Comparison of ENCODE assay signal across 25 cellular contexts in genomic region chr4:71863457-71863856, GRCh38.
A peak's percentile ranks its signal among the peaks of the same experiment; 100 is the strongest.
DNase-seq lines count a peak whose midpoint lies in the region; ATAC-seq, FAIRE-seq and TF ChIP-seq lines count a peak whose summit lies in the region.
"Had no signal": no experiment of that assay in that cellular context is flagged by ENCODE, and none has a peak within 500 bp of the region (broad histone marks: within the 10 kb centered on the region; RNA-seq: fewer than 3 reads in every experiment).

No MANE protein-coding gene starts in this region.

- H3K27me3 ChIP-seq in HepG2 (ENCODE audit: control insufficient read depth in 1 of 2, insufficient read depth in 2 of 2, low read length in 2 of 2) (no peaks in the 10 kb centered on the region), right lobe of liver (no peaks in the 10 kb centered on the region), bronchial epithelial cell (ENCODE audit: control insufficient read depth, insufficient read depth, low read length) (no peaks in the 10 kb centered on the region)
- H3K27me3 ChIP-seq: BLaER1 treated with 17β-estradiol and CSF1 and Interleukin-3, amounts not matched to agents 10 nM and 100 nM had no signal

- no peaks in the 10 kb centered on the region for H4K20me1 ChIP-seq in HepG2 (ENCODE audit: insufficient read depth, low read length)
- H4K20me1 ChIP-seq: BLaER1 treated with 17β-estradiol and CSF1 and Interleukin-3, amounts not matched to agents 10 nM and 100 nM had no signal

- H3K27ac ChIP-seq in HepG2 (ENCODE audit: extremely low read length, insufficient read depth, low read length) (no peak overlapping the region), right lobe of liver (no peak overlapping the region)
- H3K27ac ChIP-seq: 22Rv1; A549; BLaER1 treated with 17β-estradiol and CSF1 and Interleukin-3, amounts not matched to agents 10 nM and 100 nM; C4-2B had no signal

- H3K36me3 ChIP-seq in HepG2 (replicated peaks in 1 of 2; ENCODE audit: control insufficient read depth in 1 of 2, insufficient read depth in 2 of 2, low read length in 2 of 2) (no peaks in the 10 kb centered on the region), right lobe of liver (no peaks in the 10 kb centered on the region), bronchial epithelial cell (ENCODE audit: control insufficient read depth, insufficient read depth, low read length) (no peaks in the 10 kb centered on the region)
- H3K36me3 ChIP-seq: BLaER1 treated with 17β-estradiol and CSF1 and Interleukin-3, amounts not matched to agents 10 nM and 100 nM had no signal

- no peak overlapping the region for H3K9ac ChIP-seq in HepG2 (ENCODE audit: insufficient read depth, low read depth, low read length)
- H3K9ac ChIP-seq: BLaER1 treated with 17β-estradiol and CSF1 and Interleukin-3, amounts not matched to agents 10 nM and 100 nM had no signal

- POLR2A ChIA-PET in HepG2 (lab: Yijun Ruan, JAX): no interaction called here

- no peak for TF ChIP-seq CTCF in HepG2 (CRISPR knock-in tag; IDR thresholded peaks at IDR 0.05)
- TF ChIP-seq CTCF in right lobe of liver (IDR thresholded peaks at IDR 0.05): no peak
- no peak for TF ChIP-seq CTCF in bronchial epithelial cell (IDR thresholded peaks at IDR 0.05; ENCODE audit: insufficient read depth, low read length, severe bottlenecking)

- no CpG with 5 or more reads among the region's 3 CpGs for WGBS in HepG2 (ENCODE audit: low lambda C conversion rate)
- WGBS in right lobe of liver (ENCODE audit: insufficient coverage, low coverage, low lambda C conversion rate, missing lambda C conversion rate): 94% methylated on average over 3 of the region's 3 CpGs

- TF ChIP-seq EP300 in HepG2 (IDR thresholded peaks at IDR 0.05; ENCODE audit: low read depth in 2 of 2, low read length in 2 of 2) (no peak), HepG2 (CRISPR knock-in tag; IDR thresholded peaks at IDR 0.05; ENCODE audit: borderline replicate concordance) (no peak)

- FAIRE-seq in HepG2 (lab: Jason Lieb, UNC) (no peak), bronchial epithelial cell (lab: Jason Lieb, UNC) (peak; percentile 36), urothelium cell line (lab: Jason Lieb, UNC) (peak; percentile 5)
- FAIRE-seq: A549, GM12878, GM12892, GM18507 had no signal

- in situ Hi-C loops in HepG2 (cut with HindIII; ENCODE audit: extremely low pct_ligation_motif_present, low pct_unique_long_range_greater_than_20kb): no loop called here

- H3K4me2 ChIP-seq in HepG2 (ENCODE audit: low read depth, low read length): no peak overlapping the region
- H3K4me2 ChIP-seq: A549; BLaER1 treated with 17β-estradiol and CSF1 and Interleukin-3, amounts not matched to agents 10 nM and 100 nM had no signal

- H3K4me1 ChIP-seq in HepG2 (ENCODE audit: insufficient read depth, low read length) (no peaks in the 10 kb centered on the region), right lobe of liver (no peaks in the 10 kb centered on the region)
- H3K4me1 ChIP-seq: A549, Caco-2 had no signal

- ATAC-seq in HepG2 (no peak), right lobe of liver (no peak)
- ATAC-seq: A549; CD8-positive, alpha-beta T cell; GM12878 had no signal

- intact Hi-C loops in HepG2 (cut with micrococcal nuclease; ENCODE audit: unreplicated experiment) (no loop called here), right lobe of liver (cut with DNase I) (no loop called here)

- H2AFZ ChIP-seq in HepG2 (ENCODE audit: low read length): no peak overlapping the region

- no peaks in the 10 kb centered on the region for H3K79me2 ChIP-seq in HepG2 (ENCODE audit: insufficient read depth, low read length)

- H3K4me3 ChIP-seq in HepG2 (replicated peaks in 1 of 3; ENCODE audit: insufficient read depth in 1 of 3, low read depth in 2 of 3, low read length in 3 of 3) (no peak overlapping the region), right lobe of liver (no peak overlapping the region), bronchial epithelial cell (ENCODE audit: low read depth, low read length) (no peak overlapping the region)
- H3K4me3 ChIP-seq: A549; BLaER1 treated with 17β-estradiol and CSF1 and Interleukin-3, amounts not matched to agents 10 nM and 100 nM; GM12878 had no signal

- no peak for DNase-seq in HepG2 (ENCODE audit: low spot score)
- no peak for DNase-seq in right lobe of liver
- no peak for DNase-seq in bronchial epithelial cell (ENCODE audit: low read depth)
- no peak for DNase-seq in urothelium cell line (ENCODE audit: low spot score)
- DNase-seq in central memory CD4-positive, alpha-beta T cell: no peak
- DNase-seq in iPS-NIHi11 (ENCODE audit: low spot score): no peak
- DNase-seq: AML-193; Caco-2; Calu3; CD4-positive, alpha-beta T cell; CD8-positive, alpha-beta T cell; DMS 273 treated with DMSO at 0.1 percent for 48 hours; DMS153; DMS53; DMS79; DND-41; EL; GDM1 had no signal

- CTCF ChIA-PET in HepG2 (lab: Yijun Ruan, JAX; ENCODE audit: low intra/inter-chr PET ratio, low total read pairs): no interaction called here

- TF ChIP-seq RAD21 in HepG2 (CRISPR knock-in tag; IDR thresholded peaks at IDR 0.05): no peak

- no TSS peak for BruUV-seq in HepG2 (replicated peaks; lab: Mats Ljungman, UMichigan)

- no peak for TF ChIP-seq POLR2A in HepG2 (IDR thresholded peaks at IDR 0.05; ENCODE audit: insufficient read depth in 1 of 2, low read depth in 2 of 2, low read length in 2 of 2)
- no peak for TF ChIP-seq POLR2A in right lobe of liver (IDR thresholded peaks at IDR 0.05)

- H3K9me3 ChIP-seq in HepG2 (ENCODE audit: low read length) (peaks cover 84% of the 10 kb centered on the region), right lobe of liver (peaks cover 0 to 6% (median 0%) of the 10 kb centered on the region in 4 donors)
- H3K9me3 ChIP-seq: A549 had no signal

TF ChIP-seq in HepG2, 621 proteins besides CTCF, POLR2A, EP300 and RAD21:
- TF ChIP-seq ZSCAN31 (CRISPR knock-in tag; IDR thresholded peaks at IDR 0.05; ENCODE audit: low read depth): no peak
- peak; percentile 84; the same call in 1 of the 2 replicates for TF ChIP-seq ZNF816 (CRISPR knock-in tag; IDR thresholded peaks at IDR 0.05; ENCODE audit: borderline replicate concordance)
- no peak for TF ChIP-seq ATF7 (IDR thresholded peaks at IDR 0.05)
- TF ChIP-seq ATF7 (CRISPR knock-in tag; IDR thresholded peaks at IDR 0.05): no peak
